In genomic region chr6:169863710-169864109, GRCh38 we compare ENCODE assay signal across 1 cellular context.
A peak's percentile ranks its signal among the peaks of the same experiment; 100 is the strongest.
TF ChIP-seq lines count a peak whose summit lies in the region.

No MANE protein-coding gene starts in this region.

TF ChIP-seq in HepG2, 621 proteins besides CTCF, POLR2A, EP300 and RAD21 (continued from another document):
- no peak for TF ChIP-seq NR0B2 (CRISPR knock-in tag; IDR thresholded peaks at IDR 0.05)
- no peak for TF ChIP-seq ZBTB1 (CRISPR knock-in tag; IDR thresholded peaks at IDR 0.05; ENCODE audit: borderline replicate concordance)
- TF ChIP-seq FOXP4 (CRISPR knock-in tag; IDR thresholded peaks at IDR 0.05), result no peak
- no peak for TF ChIP-seq AKAP8 (CRISPR knock-in tag; IDR thresholded peaks at IDR 0.05)
- TF ChIP-seq RBM39 (IDR thresholded peaks at IDR 0.05; ENCODE audit: low read depth, low read length, poor library complexity, severe bottlenecking), result no peak
- TF ChIP-seq KLF11 (CRISPR knock-in tag; IDR thresholded peaks at IDR 0.05), result no peak
- peak; percentile 26; the same call in 1 of the 2 replicates for TF ChIP-seq RAD51 (IDR thresholded peaks at IDR 0.05; ENCODE audit: borderline replicate concordance)
- TF ChIP-seq ARID3A (IDR thresholded peaks at IDR 0.05; ENCODE audit: low read depth, low read length), result no peak
- no peak for TF ChIP-seq FOXC1 (CRISPR knock-in tag; IDR thresholded peaks at IDR 0.05; ENCODE audit: borderline replicate concordance)
- TF ChIP-seq ZNF740 (CRISPR knock-in tag; IDR thresholded peaks at IDR 0.05), result no peak
- no peak for TF ChIP-seq MBNL3 (CRISPR knock-in tag; conservative IDR thresholded peaks at IDR 0.05)
- TF ChIP-seq ZNF292 (CRISPR knock-in tag; IDR thresholded peaks at IDR 0.05; ENCODE audit: borderline replicate concordance, low read depth), result no peak
- TF ChIP-seq HHEX (CRISPR knock-in tag; IDR thresholded peaks at IDR 0.05), result no peak
- peak; percentile 94 for TF ChIP-seq MNT (IDR thresholded peaks at IDR 0.05)
- TF ChIP-seq ZMAT3 (CRISPR knock-in tag; conservative IDR thresholded peaks at IDR 0.05), result no peak
- no peak for TF ChIP-seq ZNF589 (CRISPR knock-in tag; conservative IDR thresholded peaks at IDR 0.05)
- TF ChIP-seq ZNF510 (CRISPR knock-in tag; IDR thresholded peaks at IDR 0.05; ENCODE audit: low read depth), result no peak
- TF ChIP-seq HMGA1 (CRISPR knock-in tag; conservative IDR thresholded peaks at IDR 0.05), result no peak
- TF ChIP-seq GZF1 (CRISPR knock-in tag; IDR thresholded peaks at IDR 0.05), result no peak
- TF ChIP-seq FOXJ3 (CRISPR knock-in tag; IDR thresholded peaks at IDR 0.05; ENCODE audit: borderline replicate concordance), result no peak
- TF ChIP-seq LCORL (IDR thresholded peaks at IDR 0.05), result peak; percentile 35; the same call in 1 of the 2 replicates
- TF ChIP-seq LCORL (CRISPR knock-in tag; IDR thresholded peaks at IDR 0.05), result no peak
- TF ChIP-seq YY1 (IDR thresholded peaks at IDR 0.05; ENCODE audit: insufficient read depth, insufficient replicate concordance, low read depth, low read length), result no peak
- TF ChIP-seq EEA1 (CRISPR knock-in tag; IDR thresholded peaks at IDR 0.05; ENCODE audit: borderline replicate concordance), result no peak
- TF ChIP-seq ZNF609 (CRISPR knock-in tag; IDR thresholded peaks at IDR 0.05; ENCODE audit: borderline replicate concordance), result no peak
- TF ChIP-seq ZBTB37 (CRISPR knock-in tag; IDR thresholded peaks at IDR 0.05), result no peak
- no peak for TF ChIP-seq ZBTB20 (CRISPR knock-in tag; IDR thresholded peaks at IDR 0.05; ENCODE audit: borderline replicate concordance, low read depth)
- TF ChIP-seq ZNF878 (CRISPR knock-in tag; IDR thresholded peaks at IDR 0.05), result no peak
- no peak for TF ChIP-seq KAT7 (CRISPR knock-in tag; IDR thresholded peaks at IDR 0.05; ENCODE audit: borderline replicate concordance)
- TF ChIP-seq ZBTB40 (IDR thresholded peaks at IDR 0.05), result 0 out of 2 replicates have a peak, but pooled peaks have one; percentile 2
- no peak for TF ChIP-seq ZBTB40 (CRISPR knock-in tag; IDR thresholded peaks at IDR 0.05)
- TF ChIP-seq ZFP90 (CRISPR knock-in tag; IDR thresholded peaks at IDR 0.05; ENCODE audit: borderline replicate concordance), result no peak
- no peak for TF ChIP-seq MTF1 (CRISPR knock-in tag; IDR thresholded peaks at IDR 0.05)
- TF ChIP-seq ZNF432 (CRISPR knock-in tag; IDR thresholded peaks at IDR 0.05; ENCODE audit: borderline replicate concordance), result no peak
- no peak for TF ChIP-seq ZSCAN29 (CRISPR knock-in tag; conservative IDR thresholded peaks at IDR 0.05)
- peak; percentile 35; the same call in 1 of the 2 replicates for TF ChIP-seq FOXA1 (IDR thresholded peaks at IDR 0.05)
- no peak for TF ChIP-seq FOXA1 (CRISPR knock-in tag; IDR thresholded peaks at IDR 0.05)
